ENCODE assay signal across 1 cellular context in the genomic region with DNA sequence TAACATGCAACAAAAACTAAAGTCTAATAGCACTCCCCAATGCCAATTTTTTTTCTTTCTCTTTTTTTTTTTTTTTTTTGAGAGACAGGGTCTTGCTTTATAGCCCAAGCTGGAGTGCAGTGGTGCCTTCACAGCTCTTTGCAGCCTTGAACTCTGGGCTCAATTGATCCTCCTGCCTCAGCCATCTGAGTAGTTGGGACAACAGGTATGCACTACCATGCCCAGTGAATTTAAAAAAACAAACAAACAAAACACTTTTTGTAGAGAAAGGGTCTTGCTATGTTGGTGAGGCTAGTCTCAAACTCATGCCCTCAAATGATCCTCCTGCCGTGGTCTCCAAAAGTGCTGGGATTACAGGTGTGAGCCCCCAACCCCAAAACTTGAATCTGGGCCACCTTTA.
TF ChIP-seq lines count a peak whose summit lies in the region.

No MANE protein-coding gene starts in this region.

TF ChIP-seq in HepG2, 621 proteins besides CTCF, POLR2A, EP300 and RAD21 (continued from another document and continues in another):
- TF ChIP-seq, protein P1, sequence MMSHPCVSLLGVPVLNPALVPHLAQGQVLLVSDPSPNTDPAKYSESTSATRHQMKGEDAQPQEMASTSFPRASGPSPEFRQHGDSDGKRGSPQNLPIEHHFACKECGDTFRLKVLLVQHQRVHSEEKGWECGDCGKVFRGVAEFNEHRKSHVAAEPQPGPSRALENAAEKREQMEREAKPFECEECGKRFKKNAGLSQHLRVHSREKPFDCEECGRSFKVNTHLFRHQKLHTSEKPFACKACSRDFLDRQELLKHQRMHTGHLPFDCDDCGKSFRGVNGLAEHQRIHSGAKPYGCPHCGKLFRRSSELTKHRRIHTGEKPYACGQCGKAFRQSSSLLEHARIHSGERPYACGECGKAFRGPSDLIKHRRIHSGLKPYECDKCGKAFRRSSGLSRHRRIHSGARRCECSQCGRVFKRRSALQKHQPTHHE (CRISPR knock-in tag; IDR thresholded peaks at IDR 0.05; ENCODE audit: borderline replicate concordance): no peak
- no peak for TF ChIP-seq XRCC5 (optimal IDR thresholded peaks at IDR 0.05; ENCODE audit: low read length)
- no peak for TF ChIP-seq ADNP (CRISPR knock-in tag; IDR thresholded peaks at IDR 0.05)
- TF ChIP-seq SOX6 (IDR thresholded peaks at IDR 0.05): no peak
- TF ChIP-seq SOX6 (CRISPR knock-in tag; IDR thresholded peaks at IDR 0.05): peak; percentile 58; the same call in 1 of the 2 replicates
- TF ChIP-seq ETS1 (CRISPR knock-in tag; IDR thresholded peaks at IDR 0.05): no peak
- TF ChIP-seq ZBTB38 (CRISPR knock-in tag; IDR thresholded peaks at IDR 0.05): no peak
- TF ChIP-seq NCOR1 (IDR thresholded peaks at IDR 0.05; ENCODE audit: borderline replicate concordance, low read length): no peak
- TF ChIP-seq ERF (CRISPR knock-in tag; IDR thresholded peaks at IDR 0.05): no peak
- no peak for TF ChIP-seq ZSCAN22 (CRISPR knock-in tag; IDR thresholded peaks at IDR 0.05)
- TF ChIP-seq ZMYM3 (CRISPR knock-in tag; IDR thresholded peaks at IDR 0.05): peak; percentile 51; the same call in 1 of the 2 replicates
- TF ChIP-seq CREM (IDR thresholded peaks at IDR 0.05): no peak
- TF ChIP-seq CREM (CRISPR knock-in tag; IDR thresholded peaks at IDR 0.05): no peak
- TF ChIP-seq LCORL (IDR thresholded peaks at IDR 0.05): no peak
- TF ChIP-seq LCORL (CRISPR knock-in tag; IDR thresholded peaks at IDR 0.05): no peak
- TF ChIP-seq ZNF513 (CRISPR knock-in tag; conservative IDR thresholded peaks at IDR 0.05): no peak
- no peak for TF ChIP-seq ZNF383 (CRISPR knock-in tag; IDR thresholded peaks at IDR 0.05; ENCODE audit: borderline replicate concordance)
- no peak for TF ChIP-seq ELF1 (CRISPR knock-in tag; IDR thresholded peaks at IDR 0.05)
- TF ChIP-seq ZNF605 (CRISPR knock-in tag; IDR thresholded peaks at IDR 0.05): no peak
- TF ChIP-seq ZNF644 (CRISPR knock-in tag; IDR thresholded peaks at IDR 0.05; ENCODE audit: low read depth): no peak
- no peak for TF ChIP-seq ZBTB21 (CRISPR knock-in tag; IDR thresholded peaks at IDR 0.05)
- TF ChIP-seq ZFP41 (CRISPR knock-in tag; IDR thresholded peaks at IDR 0.05; ENCODE audit: borderline replicate concordance): no peak
- TF ChIP-seq RBFOX2 (IDR thresholded peaks at IDR 0.05; ENCODE audit: low read depth, low read length): no peak
- no peak for TF ChIP-seq CAMTA2 (CRISPR knock-in tag; IDR thresholded peaks at IDR 0.05; ENCODE audit: borderline replicate concordance)
- no peak for TF ChIP-seq SMAD9 (CRISPR knock-in tag; IDR thresholded peaks at IDR 0.05)
- no peak for TF ChIP-seq NR2F2 (IDR thresholded peaks at IDR 0.05; ENCODE audit: borderline replicate concordance, low read depth)
- TF ChIP-seq PRDM15 (CRISPR knock-in tag; IDR thresholded peaks at IDR 0.05): no peak
- TF ChIP-seq, protein P2, sequence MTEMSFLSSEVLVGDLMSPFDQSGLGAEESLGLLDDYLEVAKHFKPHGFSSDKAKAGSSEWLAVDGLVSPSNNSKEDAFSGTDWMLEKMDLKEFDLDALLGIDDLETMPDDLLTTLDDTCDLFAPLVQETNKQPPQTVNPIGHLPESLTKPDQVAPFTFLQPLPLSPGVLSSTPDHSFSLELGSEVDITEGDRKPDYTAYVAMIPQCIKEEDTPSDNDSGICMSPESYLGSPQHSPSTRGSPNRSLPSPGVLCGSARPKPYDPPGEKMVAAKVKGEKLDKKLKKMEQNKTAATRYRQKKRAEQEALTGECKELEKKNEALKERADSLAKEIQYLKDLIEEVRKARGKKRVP (CRISPR knock-in tag; IDR thresholded peaks at IDR 0.05): no peak
- no peak for TF ChIP-seq HDAC2 (CRISPR knock-in tag; IDR thresholded peaks at IDR 0.05)
- no peak for TF ChIP-seq ZNF572 (CRISPR knock-in tag; IDR thresholded peaks at IDR 0.05)
- TF ChIP-seq NR2F1 (CRISPR knock-in tag; IDR thresholded peaks at IDR 0.05): no peak
- TF ChIP-seq GABPB1 (CRISPR knock-in tag; IDR thresholded peaks at IDR 0.05): 0 out of 2 replicates have a peak, but pooled peaks have one; percentile 9
- TF ChIP-seq, protein P3, sequence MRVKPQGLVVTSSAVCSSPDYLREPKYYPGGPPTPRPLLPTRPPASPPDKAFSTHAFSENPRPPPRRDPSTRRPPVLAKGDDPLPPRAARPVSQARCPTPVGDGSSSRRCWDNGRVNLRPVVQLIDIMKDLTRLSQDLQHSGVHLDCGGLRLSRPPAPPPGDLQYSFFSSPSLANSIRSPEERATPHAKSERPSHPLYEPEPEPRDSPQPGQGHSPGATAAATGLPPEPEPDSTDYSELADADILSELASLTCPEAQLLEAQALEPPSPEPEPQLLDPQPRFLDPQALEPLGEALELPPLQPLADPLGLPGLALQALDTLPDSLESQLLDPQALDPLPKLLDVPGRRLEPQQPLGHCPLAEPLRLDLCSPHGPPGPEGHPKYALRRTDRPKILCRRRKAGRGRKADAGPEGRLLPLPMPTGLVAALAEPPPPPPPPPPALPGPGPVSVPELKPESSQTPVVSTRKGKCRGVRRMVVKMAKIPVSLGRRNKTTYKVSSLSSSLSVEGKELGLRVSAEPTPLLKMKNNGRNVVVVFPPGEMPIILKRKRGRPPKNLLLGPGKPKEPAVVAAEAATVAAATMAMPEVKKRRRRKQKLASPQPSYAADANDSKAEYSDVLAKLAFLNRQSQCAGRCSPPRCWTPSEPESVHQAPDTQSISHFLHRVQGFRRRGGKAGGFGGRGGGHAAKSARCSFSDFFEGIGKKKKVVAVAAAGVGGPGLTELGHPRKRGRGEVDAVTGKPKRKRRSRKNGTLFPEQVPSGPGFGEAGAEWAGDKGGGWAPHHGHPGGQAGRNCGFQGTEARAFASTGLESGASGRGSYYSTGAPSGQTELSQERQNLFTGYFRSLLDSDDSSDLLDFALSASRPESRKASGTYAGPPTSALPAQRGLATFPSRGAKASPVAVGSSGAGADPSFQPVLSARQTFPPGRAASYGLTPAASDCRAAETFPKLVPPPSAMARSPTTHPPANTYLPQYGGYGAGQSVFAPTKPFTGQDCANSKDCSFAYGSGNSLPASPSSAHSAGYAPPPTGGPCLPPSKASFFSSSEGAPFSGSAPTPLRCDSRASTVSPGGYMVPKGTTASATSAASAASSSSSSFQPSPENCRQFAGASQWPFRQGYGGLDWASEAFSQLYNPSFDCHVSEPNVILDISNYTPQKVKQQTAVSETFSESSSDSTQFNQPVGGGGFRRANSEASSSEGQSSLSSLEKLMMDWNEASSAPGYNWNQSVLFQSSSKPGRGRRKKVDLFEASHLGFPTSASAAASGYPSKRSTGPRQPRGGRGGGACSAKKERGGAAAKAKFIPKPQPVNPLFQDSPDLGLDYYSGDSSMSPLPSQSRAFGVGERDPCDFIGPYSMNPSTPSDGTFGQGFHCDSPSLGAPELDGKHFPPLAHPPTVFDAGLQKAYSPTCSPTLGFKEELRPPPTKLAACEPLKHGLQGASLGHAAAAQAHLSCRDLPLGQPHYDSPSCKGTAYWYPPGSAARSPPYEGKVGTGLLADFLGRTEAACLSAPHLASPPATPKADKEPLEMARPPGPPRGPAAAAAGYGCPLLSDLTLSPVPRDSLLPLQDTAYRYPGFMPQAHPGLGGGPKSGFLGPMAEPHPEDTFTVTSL (CRISPR knock-in tag; IDR thresholded peaks at IDR 0.05; ENCODE audit: borderline replicate concordance): peak; percentile 39; the same call in 1 of the 2 replicates
- no peak for TF ChIP-seq ZNF766 (CRISPR knock-in tag; IDR thresholded peaks at IDR 0.05; ENCODE audit: borderline replicate concordance)
- no peak for TF ChIP-seq TIGD3 (CRISPR knock-in tag; IDR thresholded peaks at IDR 0.05; ENCODE audit: borderline replicate concordance)
- 0 out of 2 replicates have a peak, but pooled peaks have one; percentile 24 for TF ChIP-seq KLF6 (CRISPR knock-in tag; IDR thresholded peaks at IDR 0.05)
- no peak for TF ChIP-seq HOXA7 (CRISPR knock-in tag; IDR thresholded peaks at IDR 0.05)
- no peak for TF ChIP-seq GTF3A (CRISPR knock-in tag; conservative IDR thresholded peaks at IDR 0.05)
- TF ChIP-seq RARA (CRISPR knock-in tag; IDR thresholded peaks at IDR 0.05): 0 out of 2 replicates have a peak, but pooled peaks have one; percentile 10
- TF ChIP-seq ZFP82 (CRISPR knock-in tag; IDR thresholded peaks at IDR 0.05; ENCODE audit: borderline replicate concordance): no peak
- no peak for TF ChIP-seq SNRNP70 (IDR thresholded peaks at IDR 0.05; ENCODE audit: low read depth, low read length)
- no peak for TF ChIP-seq NCOA1 (CRISPR knock-in tag; IDR thresholded peaks at IDR 0.05)
- no peak for TF ChIP-seq KLF11 (CRISPR knock-in tag; IDR thresholded peaks at IDR 0.05)
- TF ChIP-seq ZNF205 (CRISPR knock-in tag; IDR thresholded peaks at IDR 0.05): no peak
- TF ChIP-seq E2F5 (CRISPR knock-in tag; conservative IDR thresholded peaks at IDR 0.05): no peak
- TF ChIP-seq GATAD2A (CRISPR knock-in tag; IDR thresholded peaks at IDR 0.05): peak; percentile 71
- no peak for TF ChIP-seq ZNF260 (CRISPR knock-in tag; IDR thresholded peaks at IDR 0.05; ENCODE audit: borderline replicate concordance, low read depth)
- TF ChIP-seq ZNF281 (CRISPR knock-in tag; IDR thresholded peaks at IDR 0.05; ENCODE audit: borderline replicate concordance): no peak
